Comparison of ENCODE assay signal across 1 cellular context in genomic region chr1:160460683-160461287, GRCh38.
TF ChIP-seq lines count a peak whose summit lies in the region.

No MANE protein-coding gene starts in this region.

TF ChIP-seq in GM12878, 131 proteins besides CTCF, POLR2A, EP300 and RAD21 (continued from another document):
- TF ChIP-seq ZBTB40 (IDR thresholded peaks at IDR 0.05; ENCODE audit: borderline replicate concordance) (no peak), FOXK2 (IDR thresholded peaks at IDR 0.05) (no peak), EED (IDR thresholded peaks at IDR 0.05; ENCODE audit: low read depth) (peak; percentile 62), IRF5 (IDR thresholded peaks at IDR 0.05; ENCODE audit: borderline replicate concordance) (no peak), BCL3 (IDR thresholded peaks at IDR 0.05; ENCODE audit: borderline replicate concordance, insufficient read depth, low read depth, low read length, poor library complexity, severe bottlenecking) (no peak), ZNF24 (IDR thresholded peaks at IDR 0.05) (no peak), YBX1 (IDR thresholded peaks at IDR 0.05) (no peak), SMAD5 (IDR thresholded peaks at IDR 0.05; ENCODE audit: low read depth) (no peak), BCLAF1 (IDR thresholded peaks at IDR 0.05) (no peak), NR2F1 (conservative IDR thresholded peaks at IDR 0.05) (no peak), MLLT1 (IDR thresholded peaks at IDR 0.05) (0 out of 2 replicates have a peak, but pooled peaks have one; percentile 0), ETV6 (conservative IDR thresholded peaks at IDR 0.05 in 1 of 2, IDR thresholded peaks at IDR 0.05 in 1 of 2; ENCODE audit: borderline replicate concordance in 1 of 2, low read depth in 1 of 2) (peak in 1 of 2 experiments; percentile 61; a peak in 1 of 4 replicates), PML (IDR thresholded peaks at IDR 0.05; ENCODE audit: low read length) (peak; percentile 43; the same call in 1 of the 2 replicates), ATF2 (IDR thresholded peaks at IDR 0.05; ENCODE audit: low read length) (0 out of 2 replicates have a peak, but pooled peaks have one; percentile 10), IKZF2 (IDR thresholded peaks at IDR 0.05) (peak; percentile 29 to 65; a peak in 2 of 4 replicates), EZH2 (IDR thresholded peaks at IDR 0.05; ENCODE audit: borderline replicate concordance, control insufficient read depth, low read depth, low read length) (no peak), TARDBP (IDR thresholded peaks at IDR 0.05; ENCODE audit: borderline replicate concordance) (no peak), USF2 (IDR thresholded peaks at IDR 0.05; ENCODE audit: borderline replicate concordance, low read depth, low read length) (no peak)
